Comparison of ENCODE assay signal across 31 cellular contexts in the genomic region with DNA sequence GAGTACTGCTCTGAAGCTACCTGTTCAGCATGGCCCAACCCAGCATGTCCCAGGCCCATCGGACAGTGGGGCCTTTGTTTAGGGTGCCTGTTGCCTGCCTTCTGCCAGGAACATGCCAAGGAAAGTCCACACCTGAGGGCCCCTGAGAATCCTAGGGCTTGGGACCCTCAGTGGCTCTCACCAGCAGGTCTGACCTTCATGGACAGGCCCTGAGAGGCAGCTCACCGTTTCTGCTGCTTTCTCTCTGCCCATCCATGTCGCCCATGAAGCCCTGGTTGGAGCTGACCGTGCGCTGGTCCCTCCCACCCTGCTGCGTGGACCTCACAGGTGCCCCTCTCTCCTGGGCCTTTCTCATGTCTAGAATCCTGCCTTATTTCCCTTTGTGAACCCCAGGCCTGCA.
"Had no signal": no experiment of that assay in that cellular context is flagged by ENCODE, and none has a peak within 500 bp of the region (broad histone marks: within the 10 kb centered on the region; RNA-seq: fewer than 3 reads in every experiment).

No MANE protein-coding gene starts in this region.

- H3K4me3 ChIP-seq: ascending aorta, breast epithelium, cardiac muscle cell, coronary artery, esophagus muscularis mucosa, gastrocnemius medialis had no signal

- DNase-seq: activated CD4-positive, alpha-beta memory T cell treated with anti-CD3 and anti-CD28 coated beads for 36 hours; activated CD4-positive, alpha-beta T cell treated with anti-CD3 and anti-CD28 coated beads for 36 hours; activated CD4-positive, alpha-beta T cell treated with anti-CD3 and anti-CD28 coated beads, Interleukin-2, amount 10 ng/mL, durations not matched to agents 24 days and 14 days; activated CD4-positive, CD25-positive, alpha-beta regulatory T cell; activated CD4-positive, CD25-positive, alpha-beta regulatory T cell treated with anti-CD3 and anti-CD28 coated beads, Interleukin-2, amount 50 U/mL, for 72 hours; activated CD8-positive, alpha-beta memory T cell treated with anti-CD3 and anti-CD28 coated beads, Interleukin-2, amount 10 ng/mL, durations not matched to agents 7 days and 5 days; activated CD8-positive, alpha-beta memory T cell treated with anti-CD3 and anti-CD28 coated beads, Interleukin-2, amount 50 U/mL, for 4 hours; activated CD8-positive, alpha-beta T cell treated with anti-CD3 and anti-CD28 coated beads, Interleukin-2, amount 10 ng/mL, durations not matched to agents 7 days and 5 days; activated gamma-delta T cell; activated naive CD4-positive, alpha-beta T cell; activated naive CD4-positive, alpha-beta T cell treated with anti-CD3 and anti-CD28 coated beads, Interleukin-2, amount 10 ng/mL, durations not matched to agents 7 days and 5 days; activated naive CD8-positive, alpha-beta T cell treated with anti-CD3 and anti-CD28 coated beads, Interleukin-2, amount 10 ng/mL, durations not matched to agents 7 days and 5 days; activated T-cell treated with anti-CD3 and anti-CD28 coated beads, Interleukin-2, amount 50 U/mL, for 1 hour; activated T-cell treated with anti-CD3 and anti-CD28 coated beads, Interleukin-2, amount 50 U/mL, for 48 hours; effector CD4-positive, alpha-beta T cell; effector memory CD8-positive, alpha-beta T cell; erythroblast; foreskin keratinocyte; gastrocnemius medialis; glutamatergic neuron; T-helper 2 cell had no signal

- H3K36me3 ChIP-seq: breast epithelium had no signal

- H3K4me1 Mint-ChIP-seq: activated CD4-positive, alpha-beta T cell treated with anti-CD3 and anti-CD28 coated beads for 36 hours; activated CD4-positive, alpha-beta T cell treated with anti-CD3 and anti-CD28 coated beads, Interleukin-2, amount 10 ng/mL, durations not matched to agents 24 days and 14 days; activated CD8-positive, alpha-beta memory T cell treated with anti-CD3 and anti-CD28 coated beads, Interleukin-2, amount 10 ng/mL, durations not matched to agents 7 days and 5 days; activated naive CD4-positive, alpha-beta T cell treated with anti-CD3 and anti-CD28 coated beads, Interleukin-2, amount 10 ng/mL, durations not matched to agents 7 days and 5 days; activated naive CD8-positive, alpha-beta T cell treated with anti-CD3 and anti-CD28 coated beads, Interleukin-2, amount 10 ng/mL, durations not matched to agents 7 days and 5 days; brain; central memory CD8-positive, alpha-beta T cell had no signal

- ATAC-seq: activated CD4-positive, alpha-beta T cell treated with anti-CD3 and anti-CD28 coated beads for 36 hours; activated CD8-positive, alpha-beta memory T cell treated with anti-CD3 and anti-CD28 coated beads, Interleukin-2, amount 10 ng/mL, durations not matched to agents 7 days and 5 days; activated CD8-positive, alpha-beta T cell treated with anti-CD3 and anti-CD28 coated beads, Interleukin-2, amount 10 ng/mL, durations not matched to agents 7 days and 5 days; activated naive CD4-positive, alpha-beta T cell treated with anti-CD3 and anti-CD28 coated beads, Interleukin-2, amount 50 U/mL, for 72 hours; effector memory CD8-positive, alpha-beta T cell; foreskin keratinocyte; gastrocnemius medialis had no signal

- H3K4me1 ChIP-seq: ascending aorta, breast epithelium, esophagus muscularis mucosa, gastrocnemius medialis had no signal

- H3K9me3 ChIP-seq: ascending aorta, breast epithelium, esophagus muscularis mucosa, gastrocnemius medialis had no signal

- H3K4me3 Mint-ChIP-seq: activated CD4-positive, alpha-beta memory T cell treated with anti-CD3 and anti-CD28 coated beads for 36 hours; activated CD4-positive, alpha-beta T cell treated with anti-CD3 and anti-CD28 coated beads for 36 hours; activated CD4-positive, alpha-beta T cell treated with anti-CD3 and anti-CD28 coated beads, Interleukin-2, amount 10 ng/mL, durations not matched to agents 24 days and 14 days; activated CD8-positive, alpha-beta memory T cell treated with anti-CD3 and anti-CD28 coated beads, Interleukin-2, amount 10 ng/mL, durations not matched to agents 7 days and 5 days; activated CD8-positive, alpha-beta T cell treated with anti-CD3 and anti-CD28 coated beads, Interleukin-2, amount 10 ng/mL, durations not matched to agents 7 days and 5 days; activated naive CD4-positive, alpha-beta T cell treated with anti-CD3 and anti-CD28 coated beads, Interleukin-2, amount 10 ng/mL, durations not matched to agents 7 days and 5 days; activated naive CD8-positive, alpha-beta T cell treated with anti-CD3 and anti-CD28 coated beads, Interleukin-2, amount 10 ng/mL, durations not matched to agents 7 days and 5 days; activated T-helper 1 cell treated with anti-CD3 and anti-CD28 coated beads, Interleukin-12 subunit alpha, Interleukin-12 subunit beta, Interleukin-2, Interleukin-4 antibody, amounts not matched to agents 30 ng/mL and 10 ng/mL and 1 ng/mL, durations not matched to agents 14 hours and 24 hours and 36 hours; brain; central memory CD8-positive, alpha-beta T cell; dendritic cell treated with granulocyte-macrophage colony-stimulating factor and Interleukin-4, amounts not matched to agents 40 ng/mL and 50 ng/mL, for 4 days; effector memory CD8-positive, alpha-beta T cell had no signal

- H3K27me3 Mint-ChIP-seq: activated CD4-positive, alpha-beta T cell treated with anti-CD3 and anti-CD28 coated beads, Interleukin-2, amount 10 ng/mL, durations not matched to agents 24 days and 14 days; activated naive CD8-positive, alpha-beta T cell treated with anti-CD3 and anti-CD28 coated beads, Interleukin-2, amount 10 ng/mL, durations not matched to agents 7 days and 5 days; brain; central memory CD8-positive, alpha-beta T cell; dendritic cell treated with granulocyte-macrophage colony-stimulating factor and Interleukin-4, amounts not matched to agents 40 ng/mL and 50 ng/mL, for 4 days; effector memory CD8-positive, alpha-beta T cell had no signal

- H3K9me3 Mint-ChIP-seq: activated CD4-positive, alpha-beta memory T cell treated with anti-CD3 and anti-CD28 coated beads for 36 hours; activated CD4-positive, alpha-beta T cell treated with anti-CD3 and anti-CD28 coated beads, Interleukin-2, amount 10 ng/mL, durations not matched to agents 24 days and 14 days; activated naive CD4-positive, alpha-beta T cell treated with anti-CD3 and anti-CD28 coated beads, Interleukin-2, amount 10 ng/mL, durations not matched to agents 7 days and 5 days; activated naive CD4-positive, alpha-beta T cell treated with anti-CD3 and anti-CD28 coated beads, Interleukin-2, amount 50 U/mL, for 72 hours; activated naive CD8-positive, alpha-beta T cell treated with anti-CD3 and anti-CD28 coated beads, Interleukin-2, amount 10 ng/mL, durations not matched to agents 7 days and 5 days; activated T-helper 1 cell treated with anti-CD3 and anti-CD28 coated beads, Interleukin-12 subunit alpha, Interleukin-12 subunit beta, Interleukin-2, Interleukin-4 antibody, amounts not matched to agents 30 ng/mL and 10 ng/mL and 1 ng/mL, durations not matched to agents 14 hours and 24 hours and 36 hours; brain; central memory CD8-positive, alpha-beta T cell; dendritic cell treated with granulocyte-macrophage colony-stimulating factor and Interleukin-4, amounts not matched to agents 40 ng/mL and 50 ng/mL, for 4 days; effector memory CD8-positive, alpha-beta T cell had no signal

- H3K27ac ChIP-seq: ascending aorta, breast epithelium, cardiac muscle cell, coronary artery, esophagus muscularis mucosa, foreskin keratinocyte, gastrocnemius medialis had no signal

- H3K36me3 Mint-ChIP-seq: activated CD4-positive, alpha-beta memory T cell treated with anti-CD3 and anti-CD28 coated beads for 36 hours; activated CD8-positive, alpha-beta memory T cell treated with anti-CD3 and anti-CD28 coated beads, Interleukin-2, amount 10 ng/mL, durations not matched to agents 7 days and 5 days; activated naive CD4-positive, alpha-beta T cell treated with anti-CD3 and anti-CD28 coated beads, Interleukin-2, amount 10 ng/mL, durations not matched to agents 7 days and 5 days; activated naive CD8-positive, alpha-beta T cell treated with anti-CD3 and anti-CD28 coated beads, Interleukin-2, amount 10 ng/mL, durations not matched to agents 7 days and 5 days had no signal

- H3K27ac Mint-ChIP-seq: activated CD4-positive, alpha-beta memory T cell treated with anti-CD3 and anti-CD28 coated beads for 36 hours; activated CD4-positive, alpha-beta T cell treated with anti-CD3 and anti-CD28 coated beads for 36 hours; activated CD4-positive, alpha-beta T cell treated with anti-CD3 and anti-CD28 coated beads, Interleukin-2, amount 10 ng/mL, durations not matched to agents 24 days and 14 days; activated CD8-positive, alpha-beta memory T cell treated with anti-CD3 and anti-CD28 coated beads, Interleukin-2, amount 10 ng/mL, durations not matched to agents 7 days and 5 days; activated CD8-positive, alpha-beta T cell treated with anti-CD3 and anti-CD28 coated beads, Interleukin-2, amount 10 ng/mL, durations not matched to agents 7 days and 5 days; activated naive CD4-positive, alpha-beta T cell treated with anti-CD3 and anti-CD28 coated beads, Interleukin-2, amount 10 ng/mL, durations not matched to agents 7 days and 5 days; activated naive CD4-positive, alpha-beta T cell treated with anti-CD3 and anti-CD28 coated beads, Interleukin-2, amount 50 U/mL, for 72 hours; activated naive CD8-positive, alpha-beta T cell treated with anti-CD3 and anti-CD28 coated beads, Interleukin-2, amount 10 ng/mL, durations not matched to agents 7 days and 5 days; activated T-helper 1 cell treated with anti-CD3 and anti-CD28 coated beads, Interleukin-12 subunit alpha, Interleukin-12 subunit beta, Interleukin-2, Interleukin-4 antibody, amounts not matched to agents 30 ng/mL and 10 ng/mL and 1 ng/mL, durations not matched to agents 14 hours and 24 hours and 36 hours; dendritic cell treated with granulocyte-macrophage colony-stimulating factor and Interleukin-4, amounts not matched to agents 40 ng/mL and 50 ng/mL, for 4 days; effector memory CD8-positive, alpha-beta T cell had no signal

- H3K27me3 ChIP-seq: ascending aorta, breast epithelium, cardiac muscle cell, esophagus muscularis mucosa, foreskin keratinocyte, gastrocnemius medialis had no signal
